7 cellular contexts compared by ENCODE assay signal in the genomic region with DNA sequence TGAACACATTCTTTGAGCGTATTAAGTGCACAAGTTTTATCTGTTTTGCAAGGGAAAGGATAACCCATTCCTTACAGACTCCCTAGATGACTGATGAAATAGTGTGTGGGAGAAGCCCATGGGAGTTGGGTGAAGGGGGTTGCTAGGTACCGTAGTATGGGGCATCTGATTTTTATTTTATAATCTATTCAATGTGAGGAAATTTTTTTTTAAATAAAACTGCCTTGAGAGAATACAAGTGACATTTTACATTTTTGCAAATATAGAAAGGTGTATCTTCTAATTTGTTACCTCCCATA. TPM values are rescaled to one million over a fixed set of nuclear protein-coding genes. Genes with fewer than 3 reads are reported as not detected.
DNase-seq lines count a peak whose midpoint lies in the region; ATAC-seq, FAIRE-seq and TF ChIP-seq lines count a peak whose summit lies in the region.

No MANE protein-coding gene starts in this region.

- WGBS in adrenal gland, 4 donors: 47 to 58% (median 51%) methylated on average over 2 of the region's 2 CpGs

- no peaks in the 10 kb centered on the region for H3K9me3 ChIP-seq in skeletal muscle satellite cell (replicated peaks; ENCODE audit: low read length)
- H3K9me3 ChIP-seq in adrenal gland (replicated peaks in 1 of 3): no peaks in the 10 kb centered on the region

- intact Hi-C loops in adrenal gland (cut with DNase I): no loop called here

- H3K27me3 ChIP-seq in skeletal muscle satellite cell (ENCODE audit: control insufficient read depth, insufficient read depth, low read length): no peaks in the 10 kb centered on the region
- H3K27me3 ChIP-seq in adrenal gland: no peaks in the 10 kb centered on the region

- H3K27ac ChIP-seq in adrenal gland: no peak overlapping the region

- CTCF ChIA-PET in T-cell (lab: Charles Lee): interaction anchor here in 1 of 2 donors (0.6 to 5.6 kb wide), 6 partner anchors 8 to 974 kb away, joined by 3 to 74 read pairs (median 6); no protein-coding TSS in a partner anchor

- H3K4me1 ChIP-seq in skeletal muscle satellite cell (ENCODE audit: control insufficient read depth, insufficient read depth, low read length) (peaks cover 5% of the 10 kb centered on the region), adrenal gland (replicated peaks in 1 of 2) (peaks cover 7 to 27% of the 10 kb centered on the region in 2 donors)

- H3K4me1 Mint-ChIP-seq in T-cell: peaks cover 48 to 58% (median 52%) of the 10 kb centered on the region in 3 donors

- TF ChIP-seq CTCF in adrenal gland (IDR thresholded peaks at IDR 0.05): no peak

- peak overlapping the region; percentile 97 for H3K9ac ChIP-seq in skeletal muscle satellite cell (ENCODE audit: low read depth, low read length)

- ATAC-seq in T-cell (replicated peaks in 1 of 4) (no peak), HG03442 (IDR thresholded peaks at IDR 0.05; ENCODE audit: unreplicated experiment) (no peak)

- peaks cover 14% of the 10 kb centered on the region for H3K36me3 Mint-ChIP-seq in T-cell

- peak overlapping the region; percentile 78 for H3K4me2 ChIP-seq in skeletal muscle satellite cell (ENCODE audit: low read length)

- POLR2A ChIA-PET in T-cell (lab: Charles Lee): interaction anchor here in 1 of 2 donors (0.6 to 2.0 kb wide), 3 partner anchors 13 to 709 kb away, joined by 3 to 8 read pairs (median 3); no protein-coding TSS in a partner anchor

- no peaks in the 10 kb centered on the region for H3K9me3 Mint-ChIP-seq in T-cell

- peaks cover 6% of the 10 kb centered on the region for H3K36me3 ChIP-seq in skeletal muscle satellite cell (ENCODE audit: insufficient read depth, low read length)
- no peaks in the 10 kb centered on the region for H3K36me3 ChIP-seq in adrenal gland (replicated peaks in 1 of 2)

- no peak for TF ChIP-seq POLR2A in H54 (IDR thresholded peaks at IDR 0.05; ENCODE audit: low read depth, low read length)
- TF ChIP-seq POLR2A in adrenal gland (IDR thresholded peaks at IDR 0.05): no peak

- no peak overlapping the region for H3K27ac Mint-ChIP-seq in T-cell

- H3K4me3 Mint-ChIP-seq in T-cell: peak overlapping the region; percentile 89 to 96 (median 96)

- FAIRE-seq in H54 (lab: Jason Lieb, UNC): peak; percentile 6

- DNase-seq in H54 (ENCODE audit: insufficient read length, low spot score): no peak
- no peak for DNase-seq in T-cell
- peak; percentile 53 for DNase-seq in fibroblast of peridontal ligament (ENCODE audit: extremely low read depth)
- no peak for DNase-seq in adrenal gland
- DNase-seq in DMS53 (lab: John Stamatoyannopoulos, UW): no peak

- H3K27me3 Mint-ChIP-seq in T-cell: no peaks in the 10 kb centered on the region

- peak overlapping the region; percentile 97 for H3K4me3 ChIP-seq in skeletal muscle satellite cell (ENCODE audit: low read length)
- peak overlapping the region in 1 of 4 donors; percentile 78 for H3K4me3 ChIP-seq in adrenal gland

RNA-seq across cellular contexts. Expression of a gene that starts 1.4 kb away (rescaled TPM):
- total RNA-seq in T-cell (10 to 100 TPM; 61.0 to 81.8 (median 66.5) TPM), adrenal gland (10 to 100 TPM; 11.8 to 55.5 (median 24.0) TPM)
- 32.3 and 34.2 TPM in 2 replicates for total RNA-seq in skeletal muscle satellite cell (2012; rRNA removed)
- 10 to 100 TPM in 2 of 3 donors, 1 to 10 TPM in 1; 7.8 to 20.2 (median 10.8) TPM for polyA plus RNA-seq in adrenal gland

RNA-seq across cellular contexts. Expression of a gene that starts 15.7 kb away (rescaled TPM):
- total RNA-seq in T-cell: 1 to 10 TPM in 4 of 5 donors, under 1 TPM in 1; 0.98 to 6.7 (median 5.9) TPM
- 0.22 and 0.25 TPM in 2 replicates for total RNA-seq in skeletal muscle satellite cell (2012; rRNA removed)
- total RNA-seq in adrenal gland: 1 to 10 TPM in 4 of 8 donors, under 1 TPM in 4; 0.24 to 2.4 (median 1.1) TPM
- 1 to 10 TPM; 2.3 to 4.1 (median 3.5) TPM for polyA plus RNA-seq in adrenal gland
